In genomic region chr2:9884436-9884835, GRCh38 we compare ENCODE assay signal across 2 cellular contexts.
TF ChIP-seq lines count a peak whose summit lies in the region.

No MANE protein-coding gene starts in this region.

TF ChIP-seq in IMR-90, 13 proteins besides CTCF, POLR2A, EP300 and RAD21:
- TF ChIP-seq NFE2L2 (IDR thresholded peaks at IDR 0.05; ENCODE audit: low read depth, low read length) (no peak), CEBPB (IDR thresholded peaks at IDR 0.05; ENCODE audit: low read depth, low read length) (no peak), MAZ (IDR thresholded peaks at IDR 0.05; ENCODE audit: borderline replicate concordance, low read depth, low read length) (no peak), RFX5 (IDR thresholded peaks at IDR 0.05; ENCODE audit: low read depth, low read length) (no peak), BHLHE40 (IDR thresholded peaks at IDR 0.05; ENCODE audit: low read depth, low read length) (no peak), ELK1 (IDR thresholded peaks at IDR 0.05; ENCODE audit: borderline replicate concordance, low read depth, low read length) (no peak)

TF ChIP-seq in WTC11, 78 proteins besides CTCF, POLR2A, EP300 and RAD21:
- TF ChIP-seq USF1 (CRISPR knock-in tag; IDR thresholded peaks at IDR 0.05) (no peak), NFATC4 (CRISPR knock-in tag; IDR thresholded peaks at IDR 0.05) (no peak), ZNF219 (CRISPR knock-in tag; IDR thresholded peaks at IDR 0.05; ENCODE audit: borderline replicate concordance) (no peak), NFE2L1 (CRISPR knock-in tag; IDR thresholded peaks at IDR 0.05) (no peak), ZBTB21 (CRISPR knock-in tag; IDR thresholded peaks at IDR 0.05; ENCODE audit: borderline replicate concordance) (no peak), OVOL2 (CRISPR knock-in tag; IDR thresholded peaks at IDR 0.05; ENCODE audit: borderline replicate concordance) (no peak), SOX15 (CRISPR knock-in tag; IDR thresholded peaks at IDR 0.05) (no peak), GABPB1 (CRISPR knock-in tag; IDR thresholded peaks at IDR 0.05) (no peak), ZNF416 (CRISPR knock-in tag; IDR thresholded peaks at IDR 0.05) (no peak), KAT7 (CRISPR knock-in tag; IDR thresholded peaks at IDR 0.05; ENCODE audit: borderline replicate concordance) (no peak), HMGA2 (CRISPR knock-in tag; IDR thresholded peaks at IDR 0.05) (no peak), PRRX2 (CRISPR knock-in tag; IDR thresholded peaks at IDR 0.05) (no peak), ERG (CRISPR knock-in tag; IDR thresholded peaks at IDR 0.05) (no peak)
